16 cellular contexts compared by ENCODE assay signal in genomic region chr5:37071487-37071886, GRCh38.
"Had no signal": no experiment of that assay in that cellular context is flagged by ENCODE, and none has a peak within 500 bp of the region (broad histone marks: within the 10 kb centered on the region; RNA-seq: fewer than 3 reads in every experiment).

No MANE protein-coding gene starts in this region.

- H3K27ac Mint-ChIP-seq: activated CD4-positive, alpha-beta T cell treated with anti-CD3 and anti-CD28 coated beads, Interleukin-2, amount 10 ng/mL, durations not matched to agents 7 days and 5 days; activated CD8-positive, alpha-beta T cell treated with anti-CD3 and anti-CD28 coated beads, Interleukin-2, amount 10 ng/mL, durations not matched to agents 7 days and 5 days; activated naive CD8-positive, alpha-beta T cell treated with anti-CD3 and anti-CD28 coated beads, Interleukin-2, amount 10 ng/mL, durations not matched to agents 7 days and 5 days; activated T-cell treated with anti-CD3 and anti-CD28 coated beads, Interleukin-2, amount 50 U/mL, for 24 hours; activated T-helper 2 cell treated with anti-CD3 and anti-CD28 coated beads, Interferon-gamma antibody, Interleukin-2, Interleukin-4, amounts not matched to agents 10 μg/mL and 5 μg/mL and 100 μg/mL, durations not matched to agents 14 hours and 24 hours and 36 hours; effector memory CD8-positive, alpha-beta T cell; mesothelial cell of epicardium; natural killer cell treated with Interleukin-12 subunit alpha and Interleukin-12 subunit beta and Interleukin-15 and Interleukin-18, amount 100 ng/mL, for 72 hours; T-helper 1 cell treated with Interleukin-12 subunit alpha and Interleukin-12 subunit beta and Interleukin-4 antibody, amounts not matched to agents 30 μg/mL and 1 μg/mL, for 36 hours had no signal

- H3K79me2 ChIP-seq: hepatocyte had no signal

- H3K9me3 Mint-ChIP-seq: activated CD4-positive, alpha-beta T cell treated with anti-CD3 and anti-CD28 coated beads, Interleukin-2, amount 10 ng/mL, durations not matched to agents 7 days and 5 days; activated naive CD8-positive, alpha-beta T cell treated with anti-CD3 and anti-CD28 coated beads, Interleukin-2, amount 10 ng/mL, durations not matched to agents 7 days and 5 days; activated T-cell treated with anti-CD3 and anti-CD28 coated beads, Interleukin-2, amount 50 U/mL, for 24 hours; activated T-helper 2 cell treated with anti-CD3 and anti-CD28 coated beads, Interferon-gamma antibody, Interleukin-2, Interleukin-4, amounts not matched to agents 10 μg/mL and 5 μg/mL and 100 μg/mL, durations not matched to agents 14 hours and 24 hours and 36 hours; effector memory CD8-positive, alpha-beta T cell; mesothelial cell of epicardium; natural killer cell treated with Interleukin-12 subunit alpha and Interleukin-12 subunit beta and Interleukin-15 and Interleukin-18, amount 100 ng/mL, for 72 hours; T-helper 1 cell treated with Interleukin-12 subunit alpha and Interleukin-12 subunit beta and Interleukin-4 antibody, amounts not matched to agents 30 μg/mL and 1 μg/mL, for 36 hours had no signal

- H3K9me3 ChIP-seq: neutrophil, transverse colon had no signal

- H3K4me3 ChIP-seq: hepatocyte, lung, transverse colon had no signal

- DNase-seq: activated CD4-positive, alpha-beta T cell treated with anti-CD3 and anti-CD28 coated beads, Interleukin-2, amount 10 ng/mL, durations not matched to agents 7 days and 5 days; activated CD8-positive, alpha-beta T cell treated with anti-CD3 and anti-CD28 coated beads, Interleukin-2, amount 10 ng/mL, durations not matched to agents 7 days and 5 days; activated naive CD4-positive, alpha-beta T cell treated with Interleukin-2 at 50 U/mL for 16 hours; activated naive CD8-positive, alpha-beta T cell treated with anti-CD3 and anti-CD28 coated beads, Interleukin-2, amount 10 ng/mL, durations not matched to agents 7 days and 5 days; activated T-cell treated with anti-CD3 and anti-CD28 coated beads, Interleukin-2, amount 50 U/mL, for 24 hours; aorta; effector memory CD8-positive, alpha-beta T cell; stimulated activated naive CD4-positive, alpha-beta T cell; transverse colon had no signal

- H3K4me2 ChIP-seq: hepatocyte had no signal

- H3K27me3 Mint-ChIP-seq: activated CD4-positive, alpha-beta T cell treated with anti-CD3 and anti-CD28 coated beads, Interleukin-2, amount 10 ng/mL, durations not matched to agents 7 days and 5 days; activated naive CD8-positive, alpha-beta T cell treated with anti-CD3 and anti-CD28 coated beads, Interleukin-2, amount 10 ng/mL, durations not matched to agents 7 days and 5 days; activated T-cell treated with anti-CD3 and anti-CD28 coated beads, Interleukin-2, amount 50 U/mL, for 24 hours; effector memory CD8-positive, alpha-beta T cell; natural killer cell treated with Interleukin-12 subunit alpha and Interleukin-12 subunit beta and Interleukin-15 and Interleukin-18, amount 100 ng/mL, for 72 hours had no signal

- H3K4me1 ChIP-seq: transverse colon had no signal

- H3K36me3 ChIP-seq: transverse colon had no signal

- H3K4me1 Mint-ChIP-seq: activated CD4-positive, alpha-beta T cell treated with anti-CD3 and anti-CD28 coated beads, Interleukin-2, amount 10 ng/mL, durations not matched to agents 7 days and 5 days; activated naive CD8-positive, alpha-beta T cell treated with anti-CD3 and anti-CD28 coated beads, Interleukin-2, amount 10 ng/mL, durations not matched to agents 7 days and 5 days; mesothelial cell of epicardium had no signal

- H3K27ac ChIP-seq: hepatocyte, neutrophil, transverse colon had no signal

- ATAC-seq: activated CD8-positive, alpha-beta T cell treated with anti-CD3 and anti-CD28 coated beads, Interleukin-2, amount 10 ng/mL, durations not matched to agents 7 days and 5 days; effector memory CD8-positive, alpha-beta T cell; natural killer cell treated with Interleukin-12 subunit alpha and Interleukin-12 subunit beta and Interleukin-15 and Interleukin-18, amount 100 ng/mL, for 72 hours had no signal

- H2AFZ ChIP-seq: hepatocyte had no signal

- H3K4me3 Mint-ChIP-seq: activated CD4-positive, alpha-beta T cell treated with anti-CD3 and anti-CD28 coated beads, Interleukin-2, amount 10 ng/mL, durations not matched to agents 7 days and 5 days; activated CD8-positive, alpha-beta T cell treated with anti-CD3 and anti-CD28 coated beads, Interleukin-2, amount 10 ng/mL, durations not matched to agents 7 days and 5 days; activated naive CD8-positive, alpha-beta T cell treated with anti-CD3 and anti-CD28 coated beads, Interleukin-2, amount 10 ng/mL, durations not matched to agents 7 days and 5 days; activated T-cell treated with anti-CD3 and anti-CD28 coated beads, Interleukin-2, amount 50 U/mL, for 24 hours; effector memory CD8-positive, alpha-beta T cell; mesothelial cell of epicardium; natural killer cell treated with Interleukin-12 subunit alpha and Interleukin-12 subunit beta and Interleukin-15 and Interleukin-18, amount 100 ng/mL, for 72 hours; T-helper 1 cell treated with Interleukin-12 subunit alpha and Interleukin-12 subunit beta and Interleukin-4 antibody, amounts not matched to agents 30 μg/mL and 1 μg/mL, for 36 hours had no signal

- H3K27me3 ChIP-seq: hepatocyte, transverse colon had no signal
